2 cellular contexts compared by ENCODE assay signal in the genomic region with DNA sequence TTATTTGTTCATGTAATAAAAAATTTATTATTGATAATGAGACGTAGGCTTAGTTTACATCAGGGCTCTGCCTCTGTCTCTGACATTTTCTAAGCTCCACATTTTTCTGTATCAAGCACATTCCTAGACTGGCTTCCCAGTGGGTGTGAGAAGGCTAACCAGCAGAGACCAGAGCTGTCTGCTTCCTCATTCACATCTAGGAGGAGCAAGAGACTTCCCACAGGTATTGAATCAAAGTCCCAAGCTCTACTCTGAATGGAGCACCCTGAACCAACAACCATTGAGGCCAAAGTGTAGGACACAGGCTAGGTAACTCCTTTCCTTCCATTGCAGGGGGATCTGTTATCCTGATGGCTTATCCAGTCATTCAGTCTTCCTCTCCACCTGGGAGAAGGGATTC.
TF ChIP-seq lines count a peak whose summit lies in the region.

No MANE protein-coding gene starts in this region.

TF ChIP-seq in HEK293, 187 proteins besides CTCF, POLR2A, EP300 and RAD21:
- TF ChIP-seq IKZF3 (tag by site-specific recombination; IDR thresholded peaks at IDR 0.05) (0 out of 2 replicates have a peak, but pooled peaks have one; percentile 40), ZBTB17 (tag by site-specific recombination; IDR thresholded peaks at IDR 0.05) (peak; percentile 84), ZNF561 (tag by site-specific recombination; IDR thresholded peaks at IDR 0.05; ENCODE audit: borderline replicate concordance) (no peak), ZNF112 (tag by site-specific recombination; IDR thresholded peaks at IDR 0.05) (no peak), ZNF394 (tag by site-specific recombination; IDR thresholded peaks at IDR 0.05; ENCODE audit: borderline replicate concordance) (no peak), ZNF692 (tag by site-specific recombination; IDR thresholded peaks at IDR 0.05) (no peak), ZEB2 (tag by site-specific recombination; IDR thresholded peaks at IDR 0.05) (no peak), ZNF530 (tag by site-specific recombination; IDR thresholded peaks at IDR 0.05; ENCODE audit: low read depth) (no peak), REPIN1 (tag by site-specific recombination; IDR thresholded peaks at IDR 0.05; ENCODE audit: low read depth) (no peak)
- TF ChIP-seq, protein P1, sequence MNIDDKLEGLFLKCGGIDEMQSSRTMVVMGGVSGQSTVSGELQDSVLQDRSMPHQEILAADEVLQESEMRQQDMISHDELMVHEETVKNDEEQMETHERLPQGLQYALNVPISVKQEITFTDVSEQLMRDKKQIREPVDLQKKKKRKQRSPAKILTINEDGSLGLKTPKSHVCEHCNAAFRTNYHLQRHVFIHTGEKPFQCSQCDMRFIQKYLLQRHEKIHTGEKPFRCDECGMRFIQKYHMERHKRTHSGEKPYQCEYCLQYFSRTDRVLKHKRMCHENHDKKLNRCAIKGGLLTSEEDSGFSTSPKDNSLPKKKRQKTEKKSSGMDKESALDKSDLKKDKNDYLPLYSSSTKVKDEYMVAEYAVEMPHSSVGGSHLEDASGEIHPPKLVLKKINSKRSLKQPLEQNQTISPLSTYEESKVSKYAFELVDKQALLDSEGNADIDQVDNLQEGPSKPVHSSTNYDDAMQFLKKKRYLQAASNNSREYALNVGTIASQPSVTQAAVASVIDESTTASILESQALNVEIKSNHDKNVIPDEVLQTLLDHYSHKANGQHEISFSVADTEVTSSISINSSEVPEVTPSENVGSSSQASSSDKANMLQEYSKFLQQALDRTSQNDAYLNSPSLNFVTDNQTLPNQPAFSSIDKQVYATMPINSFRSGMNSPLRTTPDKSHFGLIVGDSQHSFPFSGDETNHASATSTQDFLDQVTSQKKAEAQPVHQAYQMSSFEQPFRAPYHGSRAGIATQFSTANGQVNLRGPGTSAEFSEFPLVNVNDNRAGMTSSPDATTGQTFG (tag by site-specific recombination; IDR thresholded peaks at IDR 0.05; ENCODE audit: borderline replicate concordance) = no peak

TF ChIP-seq in H1, 55 proteins besides CTCF, POLR2A, EP300 and RAD21:
- 0 out of 2 replicates have a peak, but pooled peaks have one; percentile 13 for TF ChIP-seq TEAD4 (IDR thresholded peaks at IDR 0.05; ENCODE audit: low read depth, low read length)
- no peak for TF ChIP-seq ATF3 (IDR thresholded peaks at IDR 0.05; ENCODE audit: insufficient read depth, low read depth, low read length)
